37 cellular contexts compared by ENCODE assay signal in genomic region chr1:114623364-114623763, GRCh38.
"Had no signal": no experiment of that assay in that cellular context is flagged by ENCODE, and none has a peak within 500 bp of the region (broad histone marks: within the 10 kb centered on the region; RNA-seq: fewer than 3 reads in every experiment).

No MANE protein-coding gene starts in this region.

- H3K36me3 ChIP-seq: adrenal gland, brain microvascular endothelial cell, breast epithelium had no signal

- H3K36me3 Mint-ChIP-seq: activated CD4-positive, alpha-beta memory T cell treated with anti-CD3 and anti-CD28 coated beads for 36 hours; activated naive CD4-positive, alpha-beta T cell treated with anti-CD3 and anti-CD28 coated beads, Interleukin-2, amount 50 U/mL, for 72 hours; activated naive CD8-positive, alpha-beta T cell treated with anti-CD3 and anti-CD28 coated beads for 36 hours had no signal

- ATAC-seq: activated CD8-positive, alpha-beta T cell treated with anti-CD3 and anti-CD28 coated beads for 36 hours; activated naive CD4-positive, alpha-beta T cell treated with anti-CD3 and anti-CD28 coated beads, Interleukin-2, amount 50 U/mL, for 72 hours; activated T-cell treated with anti-CD3 and anti-CD28 coated beads, Interleukin-2, amount 50 U/mL, for 4 hours; activated T-cell treated with anti-CD3 and anti-CD28 coated beads, Interleukin-2, amount 50 U/mL, for 72 hours; activated T-helper 17 cell treated with anti-CD3 and anti-CD28 coated beads, Interleukin-2, amount 50 U/mL, for 72 hours; body of pancreas had no signal

- H3K4me1 ChIP-seq: adrenal gland, body of pancreas, breast epithelium had no signal

- H3K27me3 ChIP-seq: adrenal gland, body of pancreas, brain microvascular endothelial cell, breast epithelium had no signal

- H3K4me3 ChIP-seq: adrenal gland, body of pancreas, breast epithelium had no signal

- H3K9me3 ChIP-seq: adrenal gland, body of pancreas, breast epithelium had no signal

- H3K9me3 Mint-ChIP-seq: activated B cell treated with CpG ODN at 0.5 μM for 24 hours; activated CD4-positive, alpha-beta memory T cell treated with anti-CD3 and anti-CD28 coated beads for 36 hours; activated CD4-positive, alpha-beta T cell treated with anti-CD3 and anti-CD28 coated beads, Interleukin-2, amount 10 ng/mL, durations not matched to agents 24 days and 14 days; activated CD8-positive, alpha-beta T cell treated with anti-CD3 and anti-CD28 coated beads for 36 hours; activated naive CD4-positive, alpha-beta T cell treated with anti-CD3 and anti-CD28 coated beads for 36 hours; activated naive CD4-positive, alpha-beta T cell treated with anti-CD3 and anti-CD28 coated beads, Interleukin-2, amount 50 U/mL, for 72 hours; activated naive CD8-positive, alpha-beta T cell treated with anti-CD3 and anti-CD28 coated beads for 36 hours; activated T-cell treated with anti-CD3 and anti-CD28 coated beads, Interleukin-2, amount 50 U/mL, for 4 hours; activated T-cell treated with anti-CD3 and anti-CD28 coated beads, Interleukin-2, amount 50 U/mL, for 72 hours; activated T-helper 1 cell treated with anti-CD3 and anti-CD28 coated beads, Interleukin-12 subunit alpha, Interleukin-12 subunit beta, Interleukin-2, Interleukin-4 antibody, amounts not matched to agents 30 ng/mL and 10 ng/mL and 1 ng/mL, durations not matched to agents 14 hours and 24 hours and 36 hours; activated T-helper 17 cell treated with anti-CD3 and anti-CD28 coated beads, Interleukin-2, amount 50 U/mL, for 72 hours; T-helper 1 cell treated with Interleukin-12 subunit alpha and Interleukin-12 subunit beta and Interleukin-4 antibody, amounts not matched to agents 30 μg/mL and 1 μg/mL, for 36 hours; T-helper 2 cell treated with Interferon-gamma antibody and Interleukin-4, amounts not matched to agents 5 μg/mL and 100 μg/mL, for 36 hours had no signal

- H3K27ac Mint-ChIP-seq: activated B cell treated with CpG ODN at 0.5 μM for 24 hours; activated CD4-positive, alpha-beta memory T cell treated with anti-CD3 and anti-CD28 coated beads for 36 hours; activated CD4-positive, alpha-beta T cell treated with anti-CD3 and anti-CD28 coated beads, Interleukin-2, amount 10 ng/mL, durations not matched to agents 24 days and 14 days; activated CD8-positive, alpha-beta T cell treated with anti-CD3 and anti-CD28 coated beads for 36 hours; activated naive CD4-positive, alpha-beta T cell treated with anti-CD3 and anti-CD28 coated beads for 36 hours; activated naive CD4-positive, alpha-beta T cell treated with anti-CD3 and anti-CD28 coated beads, Interleukin-2, amount 50 U/mL, for 72 hours; activated naive CD8-positive, alpha-beta T cell treated with anti-CD3 and anti-CD28 coated beads for 36 hours; activated T-cell treated with anti-CD3 and anti-CD28 coated beads, Interleukin-2, amount 50 U/mL, for 72 hours; activated T-helper 1 cell treated with anti-CD3 and anti-CD28 coated beads, Interleukin-12 subunit alpha, Interleukin-12 subunit beta, Interleukin-2, Interleukin-4 antibody, amounts not matched to agents 30 ng/mL and 10 ng/mL and 1 ng/mL, durations not matched to agents 14 hours and 24 hours and 36 hours; activated T-helper 17 cell treated with anti-CD3 and anti-CD28 coated beads, Interleukin-2, amount 50 U/mL, for 72 hours; T-helper 1 cell treated with Interleukin-12 subunit alpha and Interleukin-12 subunit beta and Interleukin-4 antibody, amounts not matched to agents 30 μg/mL and 1 μg/mL, for 36 hours; T-helper 2 cell treated with Interferon-gamma antibody and Interleukin-4, amounts not matched to agents 5 μg/mL and 100 μg/mL, for 36 hours had no signal

- DNase-seq: activated B cell treated with CpG ODN at 0.5 μM for 24 hours; activated CD4-positive, alpha-beta memory T cell treated with anti-CD3 and anti-CD28 coated beads for 36 hours; activated CD4-positive, alpha-beta T cell treated with anti-CD3 and anti-CD28 coated beads for 4 hours; activated CD4-positive, alpha-beta T cell treated with anti-CD3 and anti-CD28 coated beads, Interleukin-2, amount 10 ng/mL, durations not matched to agents 24 days and 14 days; activated CD4-positive, alpha-beta T cell treated with anti-CD3 and anti-CD28 coated beads, Interleukin-2, amount 50 U/mL, for 1 hour; activated CD4-positive, alpha-beta T cell treated with anti-CD3 and anti-CD28 coated beads, Interleukin-2, amount 50 U/mL, for 4 hours; activated CD4-positive, CD25-positive, alpha-beta regulatory T cell treated with anti-CD3 and anti-CD28 coated beads, Interleukin-2, amount 50 U/mL, for 72 hours; activated CD8-positive, alpha-beta memory T cell treated with anti-CD3 and anti-CD28 coated beads, Interleukin-2, amount 50 U/mL, for 4 hours; activated CD8-positive, alpha-beta T cell treated with anti-CD3 and anti-CD28 coated beads for 36 hours; activated effector memory CD4-positive, alpha-beta T cell treated with anti-CD3 and anti-CD28 coated beads, Interleukin-2, amount 50 U/mL, for 16 hours; activated gamma-delta T cell treated with Interleukin-2 at 50 U/mL for 16 hours; activated naive CD4-positive, alpha-beta T cell; activated naive CD4-positive, alpha-beta T cell treated with anti-CD3 and anti-CD28 coated beads for 36 hours; activated naive CD4-positive, alpha-beta T cell treated with anti-CD3 and anti-CD28 coated beads, Interleukin-2, amount 50 U/mL, for 16 hours; activated naive CD8-positive, alpha-beta T cell treated with anti-CD3 and anti-CD28 coated beads for 36 hours; activated T-cell treated with anti-CD3 and anti-CD28 coated beads for 4 hours; activated T-cell treated with anti-CD3 and anti-CD28 coated beads, Interleukin-2, amount 50 U/mL, for 1 hour; activated T-cell treated with anti-CD3 and anti-CD28 coated beads, Interleukin-2, amount 50 U/mL, for 4 hours; activated T-cell treated with anti-CD3 and anti-CD28 coated beads, Interleukin-2, amount 50 U/mL, for 72 hours; adrenal gland; amniotic stem cell; aorta; body of pancreas; brain microvascular endothelial cell; central memory CD4-positive, alpha-beta T cell; T-helper 1 cell; T-helper 2 cell; T-helper 9 cell had no signal

- H3K27ac ChIP-seq: adrenal gland, body of pancreas, brain microvascular endothelial cell, breast epithelium, VCaP had no signal

- FAIRE-seq: astrocyte, TTC549 had no signal

- H3K4me1 Mint-ChIP-seq: activated B cell treated with CpG ODN at 0.5 μM for 24 hours; activated CD4-positive, alpha-beta T cell treated with anti-CD3 and anti-CD28 coated beads, Interleukin-2, amount 10 ng/mL, durations not matched to agents 24 days and 14 days; activated naive CD8-positive, alpha-beta T cell treated with anti-CD3 and anti-CD28 coated beads for 36 hours; activated T-helper 17 cell treated with anti-CD3 and anti-CD28 coated beads, Interleukin-2, amount 50 U/mL, for 72 hours had no signal

- H3K27me3 Mint-ChIP-seq: activated naive CD8-positive, alpha-beta T cell treated with anti-CD3 and anti-CD28 coated beads for 36 hours had no signal

- H3K4me3 Mint-ChIP-seq: activated B cell treated with CpG ODN at 0.5 μM for 24 hours; activated CD4-positive, alpha-beta memory T cell treated with anti-CD3 and anti-CD28 coated beads for 36 hours; activated CD4-positive, alpha-beta T cell treated with anti-CD3 and anti-CD28 coated beads, Interleukin-2, amount 10 ng/mL, durations not matched to agents 24 days and 14 days; activated CD8-positive, alpha-beta T cell treated with anti-CD3 and anti-CD28 coated beads for 36 hours; activated naive CD4-positive, alpha-beta T cell treated with anti-CD3 and anti-CD28 coated beads for 36 hours; activated naive CD8-positive, alpha-beta T cell treated with anti-CD3 and anti-CD28 coated beads for 36 hours; activated T-cell treated with anti-CD3 and anti-CD28 coated beads, Interleukin-2, amount 50 U/mL, for 4 hours; activated T-cell treated with anti-CD3 and anti-CD28 coated beads, Interleukin-2, amount 50 U/mL, for 72 hours; activated T-helper 1 cell treated with anti-CD3 and anti-CD28 coated beads, Interleukin-12 subunit alpha, Interleukin-12 subunit beta, Interleukin-2, Interleukin-4 antibody, amounts not matched to agents 30 ng/mL and 10 ng/mL and 1 ng/mL, durations not matched to agents 14 hours and 24 hours and 36 hours; activated T-helper 17 cell treated with anti-CD3 and anti-CD28 coated beads, Interleukin-2, amount 50 U/mL, for 72 hours; T-helper 1 cell treated with Interleukin-12 subunit alpha and Interleukin-12 subunit beta and Interleukin-4 antibody, amounts not matched to agents 30 μg/mL and 1 μg/mL, for 36 hours; T-helper 2 cell treated with Interferon-gamma antibody and Interleukin-4, amounts not matched to agents 5 μg/mL and 100 μg/mL, for 36 hours had no signal
